ENCODE assay signal across 9 cellular contexts in the genomic region with DNA sequence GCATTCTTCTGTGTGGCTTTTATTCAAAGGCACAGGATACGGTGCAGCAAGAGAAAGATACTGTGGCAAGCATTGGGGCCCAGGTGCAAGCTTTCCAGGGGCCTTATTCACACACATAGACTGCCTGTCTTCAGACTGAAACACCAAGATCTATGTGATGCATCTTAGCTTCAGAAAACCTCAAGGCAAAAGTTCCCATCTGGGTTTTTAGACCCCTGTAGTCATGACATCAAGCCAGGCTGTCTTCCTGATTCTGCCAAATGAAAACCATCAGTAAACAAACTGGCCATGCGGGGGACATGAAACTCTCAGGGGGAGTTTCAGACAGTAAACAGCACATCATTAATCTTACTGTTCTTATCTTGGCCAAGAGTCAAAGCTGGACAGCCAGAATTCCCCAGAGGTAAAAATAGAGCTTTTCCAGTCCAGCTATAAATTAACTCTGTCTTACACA. TPM values are rescaled to one million over a fixed set of nuclear protein-coding genes. Genes with fewer than 3 reads are reported as not detected.
DNase-seq lines count a peak whose midpoint lies in the region; ATAC-seq and TF ChIP-seq lines count a peak whose summit lies in the region.
"Had no signal": no experiment of that assay in that cellular context is flagged by ENCODE, and none has a peak within 500 bp of the region (broad histone marks: within the 10 kb centered on the region; RNA-seq: fewer than 3 reads in every experiment).

No MANE protein-coding gene starts in this region.

- peaks cover 43% of the 10 kb centered on the region for H3K4me1 Mint-ChIP-seq in activated CD4-positive, alpha-beta T cell treated with anti-CD3 and anti-CD28 coated beads for 36 hours
- peaks cover 3% of the 10 kb centered on the region; the same call in 1 of the 2 replicates for H3K4me1 Mint-ChIP-seq in WTC11

- H3K9me3 Mint-ChIP-seq in activated CD4-positive, alpha-beta T cell treated with anti-CD3 and anti-CD28 coated beads for 36 hours (ENCODE audit: low read depth) = no peaks in the 10 kb centered on the region
- no peaks in the 10 kb centered on the region for H3K9me3 Mint-ChIP-seq in WTC11

- peak; percentile 66 for ATAC-seq in GM18907 (IDR thresholded peaks at IDR 0.05; ENCODE audit: unreplicated experiment)
- peak; percentile 48 for ATAC-seq in HG02588 (IDR thresholded peaks at IDR 0.05; ENCODE audit: unreplicated experiment)
- ATAC-seq in sciatic nerve = peak; percentile 41
- ATAC-seq in activated CD4-positive, alpha-beta T cell treated with anti-CD3 and anti-CD28 coated beads for 36 hours = no peak
- no peak for ATAC-seq in WTC11
- ATAC-seq in Right ventricle myocardium superior (ENCODE audit: poor library complexity) = no peak

- POLR2A ChIA-PET in activated CD4-positive, alpha-beta T cell treated with anti-CD3 and anti-CD28 coated beads for 36 hours (lab: Charles Lee) = no interaction called here
- POLR2A ChIA-PET in WTC11 (lab: Charles Lee) = no interaction called here

- H3K36me3 Mint-ChIP-seq in activated CD4-positive, alpha-beta T cell treated with anti-CD3 and anti-CD28 coated beads for 36 hours (ENCODE audit: low read depth) = peaks cover 24% of the 10 kb centered on the region
- no peaks in the 10 kb centered on the region; the same call in 1 of the 2 replicates for H3K36me3 Mint-ChIP-seq in WTC11

- CTCF ChIA-PET in activated CD4-positive, alpha-beta T cell treated with anti-CD3 and anti-CD28 coated beads for 36 hours (lab: Charles Lee) = interaction anchor here (1.3 to 3.5 kb wide), 2 partner anchors 10 kb away, joined by 4 to 26 read pairs; a partner anchor contains a TSS
- CTCF ChIA-PET in WTC11 (lab: Charles Lee) = interaction anchor here (1.3 kb wide), 1 partner anchor 10 kb away, joined by 3 read pairs; a partner anchor contains a TSS

- DNase-seq in SK-N-DZ (ENCODE audit: low spot score) (peak; percentile 53), sciatic nerve (ENCODE audit: low spot score) (no peak), MV-4-11 (lab: John Stamatoyannopoulos, UW) (no peak), WTC11 (ENCODE audit: low spot score) (no peak), Right ventricle myocardium superior (no peak)
- no peak for DNase-seq in activated CD4-positive, alpha-beta T cell treated with anti-CD3 and anti-CD28 coated beads for 36 hours
- DNase-seq: glutamatergic neuron had no signal

- TF ChIP-seq CTCF in WTC11 (IDR thresholded peaks at IDR 0.05) = no peak

- H3K27ac Mint-ChIP-seq in activated CD4-positive, alpha-beta T cell treated with anti-CD3 and anti-CD28 coated beads for 36 hours = no peak overlapping the region
- no peak overlapping the region for H3K27ac Mint-ChIP-seq in WTC11

- intact Hi-C loops in sciatic nerve (cut with DNase I) = loop anchor here (10.0 kb wide), 1 partner anchor 179 kb away; a partner anchor contains a TSS
- intact Hi-C loops in activated CD4-positive, alpha-beta T cell treated with anti-CD3 and anti-CD28 coated beads for 36 hours (cut with DNase I, micrococcal nuclease) = no loop called here
- intact Hi-C loops in Right ventricle myocardium superior (cut with DNase I) = no loop called here

- H3K4me3 Mint-ChIP-seq in activated CD4-positive, alpha-beta T cell treated with anti-CD3 and anti-CD28 coated beads for 36 hours = no peak overlapping the region
- H3K4me3 Mint-ChIP-seq in WTC11 = no peak overlapping the region

- H3K27me3 Mint-ChIP-seq in activated CD4-positive, alpha-beta T cell treated with anti-CD3 and anti-CD28 coated beads for 36 hours = no peaks in the 10 kb centered on the region
- no peaks in the 10 kb centered on the region for H3K27me3 Mint-ChIP-seq in WTC11 (ENCODE audit: low read depth)

TF ChIP-seq in WTC11, 78 proteins besides CTCF, POLR2A, EP300 and RAD21 (continues in another document):
- TF ChIP-seq, protein P1, sequence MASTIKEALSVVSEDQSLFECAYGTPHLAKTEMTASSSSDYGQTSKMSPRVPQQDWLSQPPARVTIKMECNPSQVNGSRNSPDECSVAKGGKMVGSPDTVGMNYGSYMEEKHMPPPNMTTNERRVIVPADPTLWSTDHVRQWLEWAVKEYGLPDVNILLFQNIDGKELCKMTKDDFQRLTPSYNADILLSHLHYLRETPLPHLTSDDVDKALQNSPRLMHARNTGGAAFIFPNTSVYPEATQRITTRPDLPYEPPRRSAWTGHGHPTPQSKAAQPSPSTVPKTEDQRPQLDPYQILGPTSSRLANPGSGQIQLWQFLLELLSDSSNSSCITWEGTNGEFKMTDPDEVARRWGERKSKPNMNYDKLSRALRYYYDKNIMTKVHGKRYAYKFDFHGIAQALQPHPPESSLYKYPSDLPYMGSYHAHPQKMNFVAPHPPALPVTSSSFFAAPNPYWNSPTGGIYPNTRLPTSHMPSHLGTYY (CRISPR knock-in tag; IDR thresholded peaks at IDR 0.05) = no peak
- TF ChIP-seq, protein P2, sequence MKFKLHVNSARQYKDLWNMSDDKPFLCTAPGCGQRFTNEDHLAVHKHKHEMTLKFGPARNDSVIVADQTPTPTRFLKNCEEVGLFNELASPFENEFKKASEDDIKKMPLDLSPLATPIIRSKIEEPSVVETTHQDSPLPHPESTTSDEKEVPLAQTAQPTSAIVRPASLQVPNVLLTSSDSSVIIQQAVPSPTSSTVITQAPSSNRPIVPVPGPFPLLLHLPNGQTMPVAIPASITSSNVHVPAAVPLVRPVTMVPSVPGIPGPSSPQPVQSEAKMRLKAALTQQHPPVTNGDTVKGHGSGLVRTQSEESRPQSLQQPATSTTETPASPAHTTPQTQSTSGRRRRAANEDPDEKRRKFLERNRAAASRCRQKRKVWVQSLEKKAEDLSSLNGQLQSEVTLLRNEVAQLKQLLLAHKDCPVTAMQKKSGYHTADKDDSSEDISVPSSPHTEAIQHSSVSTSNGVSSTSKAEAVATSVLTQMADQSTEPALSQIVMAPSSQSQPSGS (CRISPR knock-in tag; IDR thresholded peaks at IDR 0.05; ENCODE audit: borderline replicate concordance, low read depth) = no peak
- TF ChIP-seq, protein P3, sequence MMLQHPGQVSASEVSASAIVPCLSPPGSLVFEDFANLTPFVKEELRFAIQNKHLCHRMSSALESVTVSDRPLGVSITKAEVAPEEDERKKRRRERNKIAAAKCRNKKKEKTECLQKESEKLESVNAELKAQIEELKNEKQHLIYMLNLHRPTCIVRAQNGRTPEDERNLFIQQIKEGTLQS (CRISPR knock-in tag; conservative IDR thresholded peaks at IDR 0.05) = no peak
- TF ChIP-seq TEAD1 (CRISPR knock-in tag; IDR thresholded peaks at IDR 0.05) (no peak), ZNF671 (CRISPR knock-in tag; IDR thresholded peaks at IDR 0.05) (no peak), IRF2 (CRISPR knock-in tag; IDR thresholded peaks at IDR 0.05; ENCODE audit: borderline replicate concordance, low read depth) (no peak), SOX15 (CRISPR knock-in tag; IDR thresholded peaks at IDR 0.05) (no peak)
- TF ChIP-seq, protein P4, sequence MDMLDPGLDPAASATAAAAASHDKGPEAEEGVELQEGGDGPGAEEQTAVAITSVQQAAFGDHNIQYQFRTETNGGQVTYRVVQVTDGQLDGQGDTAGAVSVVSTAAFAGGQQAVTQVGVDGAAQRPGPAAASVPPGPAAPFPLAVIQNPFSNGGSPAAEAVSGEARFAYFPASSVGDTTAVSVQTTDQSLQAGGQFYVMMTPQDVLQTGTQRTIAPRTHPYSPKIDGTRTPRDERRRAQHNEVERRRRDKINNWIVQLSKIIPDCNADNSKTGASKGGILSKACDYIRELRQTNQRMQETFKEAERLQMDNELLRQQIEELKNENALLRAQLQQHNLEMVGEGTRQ (CRISPR knock-in tag; IDR thresholded peaks at IDR 0.05) = no peak
- TF ChIP-seq, protein P5, sequence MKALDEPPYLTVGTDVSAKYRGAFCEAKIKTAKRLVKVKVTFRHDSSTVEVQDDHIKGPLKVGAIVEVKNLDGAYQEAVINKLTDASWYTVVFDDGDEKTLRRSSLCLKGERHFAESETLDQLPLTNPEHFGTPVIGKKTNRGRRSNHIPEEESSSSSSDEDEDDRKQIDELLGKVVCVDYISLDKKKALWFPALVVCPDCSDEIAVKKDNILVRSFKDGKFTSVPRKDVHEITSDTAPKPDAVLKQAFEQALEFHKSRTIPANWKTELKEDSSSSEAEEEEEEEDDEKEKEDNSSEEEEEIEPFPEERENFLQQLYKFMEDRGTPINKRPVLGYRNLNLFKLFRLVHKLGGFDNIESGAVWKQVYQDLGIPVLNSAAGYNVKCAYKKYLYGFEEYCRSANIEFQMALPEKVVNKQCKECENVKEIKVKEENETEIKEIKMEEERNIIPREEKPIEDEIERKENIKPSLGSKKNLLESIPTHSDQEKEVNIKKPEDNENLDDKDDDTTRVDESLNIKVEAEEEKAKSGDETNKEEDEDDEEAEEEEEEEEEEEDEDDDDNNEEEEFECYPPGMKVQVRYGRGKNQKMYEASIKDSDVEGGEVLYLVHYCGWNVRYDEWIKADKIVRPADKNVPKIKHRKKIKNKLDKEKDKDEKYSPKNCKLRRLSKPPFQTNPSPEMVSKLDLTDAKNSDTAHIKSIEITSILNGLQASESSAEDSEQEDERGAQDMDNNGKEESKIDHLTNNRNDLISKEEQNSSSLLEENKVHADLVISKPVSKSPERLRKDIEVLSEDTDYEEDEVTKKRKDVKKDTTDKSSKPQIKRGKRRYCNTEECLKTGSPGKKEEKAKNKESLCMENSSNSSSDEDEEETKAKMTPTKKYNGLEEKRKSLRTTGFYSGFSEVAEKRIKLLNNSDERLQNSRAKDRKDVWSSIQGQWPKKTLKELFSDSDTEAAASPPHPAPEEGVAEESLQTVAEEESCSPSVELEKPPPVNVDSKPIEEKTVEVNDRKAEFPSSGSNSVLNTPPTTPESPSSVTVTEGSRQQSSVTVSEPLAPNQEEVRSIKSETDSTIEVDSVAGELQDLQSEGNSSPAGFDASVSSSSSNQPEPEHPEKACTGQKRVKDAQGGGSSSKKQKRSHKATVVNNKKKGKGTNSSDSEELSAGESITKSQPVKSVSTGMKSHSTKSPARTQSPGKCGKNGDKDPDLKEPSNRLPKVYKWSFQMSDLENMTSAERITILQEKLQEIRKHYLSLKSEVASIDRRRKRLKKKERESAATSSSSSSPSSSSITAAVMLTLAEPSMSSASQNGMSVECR (CRISPR knock-in tag; IDR thresholded peaks at IDR 0.05; ENCODE audit: borderline replicate concordance) = no peak

RNA-seq across cellular contexts. Expression of a gene that starts 9.8 kb away (rescaled TPM):
- 4.0 and 8.7 TPM in 2 replicates for polyA plus RNA-seq in SK-N-DZ (2014; cell fraction: cytosol; rRNA removed)
- 4.7 and 6.4 TPM in 2 replicates for polyA plus RNA-seq in SK-N-DZ (2014; cell fraction: nucleus; rRNA removed)
- total RNA-seq in sciatic nerve (5.3 TPM), WTC11 (2021) (1.6 to 2.1 TPM (median 2.0 TPM) in 3 replicates), Right ventricle myocardium superior (1.2 TPM)
- total RNA-seq in activated CD4-positive, alpha-beta T cell treated with anti-CD3 and anti-CD28 coated beads for 36 hours = 1 to 10 TPM; 2.1 to 2.2 TPM

Comparison
In these comparisons a context has a peak if more than half of its experiments do, and no peak if none do; other contexts are left out.
1. ATAC-seq: peak in GM18907 (single experiment), HG02588 (single experiment) and sciatic nerve (single experiment); none in activated CD4-positive, alpha-beta T cell treated with anti-CD3 and anti-CD28 coated beads for 36 hours (single experiment), WTC11 (single experiment) and Right ventricle myocardium superior (single experiment).